In genomic region chr11:104332110-104332509, GRCh38 we compare ENCODE assay signal across 10 cellular contexts.
DNase-seq lines count a peak whose midpoint lies in the region; ATAC-seq, FAIRE-seq and TF ChIP-seq lines count a peak whose summit lies in the region.
"Had no signal": no experiment of that assay in that cellular context is flagged by ENCODE, and none has a peak within 500 bp of the region (broad histone marks: within the 10 kb centered on the region; RNA-seq: fewer than 3 reads in every experiment).

No MANE protein-coding gene starts in this region.

- H3K79me2 ChIP-seq in hepatocyte: no peaks in the 10 kb centered on the region

- intact Hi-C loops in Caco-2 (cut with micrococcal nuclease; ENCODE audit: unreplicated experiment): loop anchor here (10.0 kb wide), 1 partner anchor 197 kb away; no protein-coding TSS in a partner anchor
- intact Hi-C loops in Panc1 (cut with micrococcal nuclease; ENCODE audit: unreplicated experiment): no loop called here
- intact Hi-C loops in activated CD4-positive, alpha-beta memory T cell treated with anti-CD3 and anti-CD28 coated beads for 36 hours (cut with micrococcal nuclease): loop anchor here (5.0 kb wide), 1 partner anchor 650 kb away; no protein-coding TSS in a partner anchor

- H3K4me1 ChIP-seq in Caco-2 (no peaks in the 10 kb centered on the region), Panc1 (ENCODE audit: control insufficient read depth, insufficient read depth, low read length) (no peaks in the 10 kb centered on the region), hepatocyte (ENCODE audit: insufficient read depth) (no peaks in the 10 kb centered on the region)
- H3K4me1 ChIP-seq: pancreas had no signal

- H3K27me3 ChIP-seq in Caco-2 (replicated peaks; ENCODE audit: control insufficient read depth, insufficient read depth, low read length) (no peaks in the 10 kb centered on the region), Panc1 (ENCODE audit: control insufficient read depth, insufficient read depth, low read length) (no peaks in the 10 kb centered on the region), hepatocyte (no peaks in the 10 kb centered on the region)

- POLR2A ChIA-PET in Caco-2 (lab: Charles Lee) (no interaction called here), Panc1 (lab: Charles Lee) (no interaction called here)
- POLR2A ChIA-PET in activated CD4-positive, alpha-beta memory T cell treated with anti-CD3 and anti-CD28 coated beads for 36 hours (lab: Charles Lee): no interaction called here

- no peak overlapping the region for H3K4me2 ChIP-seq in hepatocyte

- H3K27ac Mint-ChIP-seq in Caco-2 (ENCODE audit: unreplicated experiment): no peak overlapping the region
- H3K27ac Mint-ChIP-seq in activated CD4-positive, alpha-beta memory T cell treated with anti-CD3 and anti-CD28 coated beads for 36 hours: no peak overlapping the region

- in situ Hi-C loops in Panc1 (cut with HindIII; ENCODE audit: low pct_unique_long_range_greater_than_20kb, low sequenced_read_pairs): no loop called here

- no peak overlapping the region for H2AFZ ChIP-seq in hepatocyte

- H3K27me3 Mint-ChIP-seq in Caco-2 (ENCODE audit: insufficient read depth, unreplicated experiment): no peaks in the 10 kb centered on the region
- H3K27me3 Mint-ChIP-seq in activated CD4-positive, alpha-beta memory T cell treated with anti-CD3 and anti-CD28 coated beads for 36 hours: no peaks in the 10 kb centered on the region

- WGBS in hepatocyte (ENCODE audit: low lambda C conversion rate, missing lambda C conversion rate): 43% methylated on average over 4 of the region's 4 CpGs

- CTCF ChIA-PET in Caco-2 (lab: Charles Lee) (interaction anchor here (0.6 to 0.7 kb wide), 3 partner anchors 78 to 1252 kb away, joined by 3 to 4 read pairs (median 4); no protein-coding TSS in a partner anchor), Panc1 (lab: Charles Lee) (no interaction called here)
- CTCF ChIA-PET in activated CD4-positive, alpha-beta memory T cell treated with anti-CD3 and anti-CD28 coated beads for 36 hours (lab: Charles Lee): interaction anchor here (1.0 to 1.5 kb wide), 2 partner anchors 9 to 10 kb away, joined by 3 to 5 read pairs; no protein-coding TSS in a partner anchor

- ATAC-seq in GM21529 (IDR thresholded peaks at IDR 0.05; ENCODE audit: unreplicated experiment) (peak; percentile 73), Panc1 (no peak), GM21825 (IDR thresholded peaks at IDR 0.05; ENCODE audit: unreplicated experiment) (no peak)
- ATAC-seq: pancreas had no signal

- H3K4me3 Mint-ChIP-seq in Caco-2 (ENCODE audit: unreplicated experiment): no peak overlapping the region
- no peak overlapping the region for H3K4me3 Mint-ChIP-seq in activated CD4-positive, alpha-beta memory T cell treated with anti-CD3 and anti-CD28 coated beads for 36 hours

- H3K9me3 ChIP-seq in Caco-2 (no peaks in the 10 kb centered on the region), Panc1 (ENCODE audit: control insufficient read depth, insufficient read depth, low read depth, low read length) (no peaks in the 10 kb centered on the region), hepatocyte (ENCODE audit: low read depth) (no peaks in the 10 kb centered on the region)
- H3K9me3 ChIP-seq: pancreas had no signal

- no peaks in the 10 kb centered on the region for H3K9me3 Mint-ChIP-seq in Caco-2 (ENCODE audit: unreplicated experiment)
- no peaks in the 10 kb centered on the region for H3K9me3 Mint-ChIP-seq in activated CD4-positive, alpha-beta memory T cell treated with anti-CD3 and anti-CD28 coated beads for 36 hours

- peak; percentile 53 to 54 for DNase-seq in Caco-2
- no peak for DNase-seq in Panc1 (ENCODE audit: low read depth, low spot score)
- DNase-seq in hepatocyte (ENCODE audit: low spot score): peak; percentile 28
- no peak for DNase-seq in HTR-8/SVneo (ENCODE audit: insufficient read length, low spot score)
- DNase-seq in NCI-H510A (lab: John Stamatoyannopoulos, UW): no peak
- DNase-seq in activated CD4-positive, alpha-beta memory T cell treated with anti-CD3 and anti-CD28 coated beads for 36 hours: no peak
- DNase-seq: DMS79 treated with DMSO at 0.1 percent for 48 hours had no signal

- H3K36me3 ChIP-seq in Caco-2 (ENCODE audit: control insufficient read depth, insufficient read depth, low read length) (no peaks in the 10 kb centered on the region), Panc1 (ENCODE audit: control insufficient read depth, insufficient read depth, low read length) (no peaks in the 10 kb centered on the region), hepatocyte (replicated peaks; ENCODE audit: insufficient read depth, low read depth) (no peaks in the 10 kb centered on the region)
- H3K36me3 ChIP-seq: pancreas had no signal

- no peak for FAIRE-seq in HTR-8/SVneo (lab: Jason Lieb, UNC)
- FAIRE-seq: pancreas had no signal

- H4K20me1 ChIP-seq in hepatocyte (ENCODE audit: insufficient read depth, poor library complexity, severe bottlenecking): no peaks in the 10 kb centered on the region

- H3K4me3 ChIP-seq in Caco-2 (ENCODE audit: low read depth, low read length) (no peak overlapping the region), Panc1 (ENCODE audit: low read depth in 2 of 2, low read length in 2 of 2) (no peak overlapping the region), hepatocyte (no peak overlapping the region)
- H3K4me3 ChIP-seq: pancreas had no signal

- H3K27ac ChIP-seq in Panc1 (ENCODE audit: low read length): no peak overlapping the region
- no peak overlapping the region for H3K27ac ChIP-seq in hepatocyte
- H3K27ac ChIP-seq: pancreas had no signal

- no peaks in the 10 kb centered on the region for H3K4me1 Mint-ChIP-seq in Caco-2 (ENCODE audit: low read depth, unreplicated experiment)
- no peaks in the 10 kb centered on the region for H3K4me1 Mint-ChIP-seq in activated CD4-positive, alpha-beta memory T cell treated with anti-CD3 and anti-CD28 coated beads for 36 hours (ENCODE audit: low read depth)

- TF ChIP-seq CTCF in Caco-2 (IDR thresholded peaks at IDR 0.05; ENCODE audit: insufficient read depth in 1 of 2, low read depth in 1 of 2, low read length in 1 of 2, severe bottlenecking in 1 of 2, unreplicated experiment in 1 of 2) (peak; percentile 44 to 56), Panc1 (IDR thresholded peaks at IDR 0.05) (peak; percentile 29), hepatocyte (IDR thresholded peaks at IDR 0.05; ENCODE audit: poor library complexity) (peak; percentile 37)

- BruUV-seq in Caco-2 (replicated peaks; lab: Mats Ljungman, UMichigan) (no TSS peak), Panc1 (replicated peaks; lab: Mats Ljungman, UMichigan) (no TSS peak)

- no peaks in the 10 kb centered on the region for H3K36me3 Mint-ChIP-seq in Caco-2 (ENCODE audit: insufficient read depth, unreplicated experiment)
- no peaks in the 10 kb centered on the region for H3K36me3 Mint-ChIP-seq in activated CD4-positive, alpha-beta memory T cell treated with anti-CD3 and anti-CD28 coated beads for 36 hours

- H3K9me2 ChIP-seq in hepatocyte (replicated peaks; ENCODE audit: insufficient read depth): no peaks in the 10 kb centered on the region

Comparison
In these comparisons a context has a peak if more than half of its experiments do, and no peak if none do; other contexts are left out.
1. DNase-seq: peak in Caco-2 (2 of 2) and hepatocyte (single experiment); none in Panc1 (single experiment), HTR-8/SVneo (single experiment), NCI-H510A (single experiment) and activated CD4-positive, alpha-beta memory T cell treated with anti-CD3 and anti-CD28 coated beads for 36 hours (single experiment).
2. Peak in every context shown above with its lines, with median percentiles within 50 percentile points of each other: CTCF ChIP-seq.